Comparison of ENCODE assay signal across 13 cellular contexts in genomic region chr3:126085276-126085675, GRCh38. TPM values are rescaled to one million over a fixed set of nuclear protein-coding genes. Genes with fewer than 3 reads are reported as not detected.
A peak's percentile ranks its signal among the peaks of the same experiment; 100 is the strongest.
DNase-seq lines count a peak whose midpoint lies in the region; ATAC-seq, FAIRE-seq and TF ChIP-seq lines count a peak whose summit lies in the region.
"Had no signal": no experiment of that assay in that cellular context is flagged by ENCODE, and none has a peak within 500 bp of the region (broad histone marks: within the 10 kb centered on the region; RNA-seq: fewer than 3 reads in every experiment).

No MANE protein-coding gene starts in this region.

- peak overlapping the region; percentile 75 for H3K4me2 ChIP-seq in HepG2 (ENCODE audit: low read depth, low read length)

- H3K36me3 Mint-ChIP-seq in activated naive CD8-positive, alpha-beta T cell treated with anti-CD3 and anti-CD28 coated beads for 36 hours, result peaks cover 20% of the 10 kb centered on the region
- H3K36me3 Mint-ChIP-seq in mesothelial cell of epicardium, result peaks cover 7% of the 10 kb centered on the region

- H3K4me3 ChIP-seq in HepG2 (replicated peaks in 1 of 3; ENCODE audit: insufficient read depth in 1 of 3, low read depth in 2 of 3, low read length in 3 of 3) (peak overlapping the region in 1 of 3 experiments; percentile 79; a peak in 2 of 6 replicates), right lobe of liver (no peak overlapping the region), upper lobe of right lung (no peak overlapping the region)

- H3K4me3 Mint-ChIP-seq in activated naive CD8-positive, alpha-beta T cell treated with anti-CD3 and anti-CD28 coated beads for 36 hours, result peak overlapping the region; percentile 97
- peak overlapping the region; percentile 70 for H3K4me3 Mint-ChIP-seq in mesothelial cell of epicardium

- POLR2A ChIA-PET in HepG2 (lab: Yijun Ruan, JAX), result no interaction called here

- no peak overlapping the region for H3K27ac ChIP-seq in HepG2 (ENCODE audit: extremely low read length, insufficient read depth, low read length)
- no peak overlapping the region for H3K27ac ChIP-seq in right lobe of liver
- H3K27ac ChIP-seq in upper lobe of right lung, result peak overlapping the region; percentile 86

- no peak for TF ChIP-seq EP300 in HepG2 (IDR thresholded peaks at IDR 0.05; ENCODE audit: low read depth in 2 of 2, low read length in 2 of 2)
- TF ChIP-seq EP300 in HepG2 (CRISPR knock-in tag; IDR thresholded peaks at IDR 0.05; ENCODE audit: borderline replicate concordance), result no peak

- peak overlapping the region; percentile 87 for H3K27ac Mint-ChIP-seq in activated naive CD8-positive, alpha-beta T cell treated with anti-CD3 and anti-CD28 coated beads for 36 hours
- H3K27ac Mint-ChIP-seq in mesothelial cell of epicardium, result peak overlapping the region; percentile 86

- WGBS in HepG2 (ENCODE audit: low lambda C conversion rate), result 90% methylated on average over 7 of the region's 7 CpGs
- WGBS in right lobe of liver (ENCODE audit: insufficient coverage, low coverage, low lambda C conversion rate, missing lambda C conversion rate), result 98% methylated on average over 7 of the region's 7 CpGs

- no peak for ATAC-seq in HepG2
- ATAC-seq in right lobe of liver, result no peak
- no peak for ATAC-seq in upper lobe of right lung
- ATAC-seq in GM18505 (IDR thresholded peaks at IDR 0.05; ENCODE audit: unreplicated experiment), result no peak
- ATAC-seq: PC-3 had no signal

- no peaks in the 10 kb centered on the region for H3K27me3 Mint-ChIP-seq in activated naive CD8-positive, alpha-beta T cell treated with anti-CD3 and anti-CD28 coated beads for 36 hours
- H3K27me3 Mint-ChIP-seq in mesothelial cell of epicardium (ENCODE audit: low read depth), result no peaks in the 10 kb centered on the region

- H3K4me1 ChIP-seq in HepG2 (ENCODE audit: insufficient read depth, low read length) (peaks cover 27% of the 10 kb centered on the region), right lobe of liver (no peaks in the 10 kb centered on the region), upper lobe of right lung (peaks cover 6% of the 10 kb centered on the region)

- H4K20me1 ChIP-seq in HepG2 (ENCODE audit: insufficient read depth, low read length), result no peaks in the 10 kb centered on the region

- TF ChIP-seq CTCF in HepG2 (CRISPR knock-in tag; IDR thresholded peaks at IDR 0.05) (no peak), right lobe of liver (IDR thresholded peaks at IDR 0.05) (no peak), mesothelial cell of epicardium (IDR thresholded peaks at IDR 0.05; ENCODE audit: unreplicated experiment) (no peak), upper lobe of right lung (IDR thresholded peaks at IDR 0.05) (no peak)

- peaks cover 22% of the 10 kb centered on the region for H3K4me1 Mint-ChIP-seq in activated naive CD8-positive, alpha-beta T cell treated with anti-CD3 and anti-CD28 coated beads for 36 hours
- H3K4me1 Mint-ChIP-seq in mesothelial cell of epicardium, result peaks cover 14% of the 10 kb centered on the region

- CTCF ChIA-PET in HepG2 (lab: Yijun Ruan, JAX; ENCODE audit: low intra/inter-chr PET ratio, low total read pairs), result no interaction called here

- intact Hi-C loops in HepG2 (cut with micrococcal nuclease; ENCODE audit: unreplicated experiment) (no loop called here), right lobe of liver (cut with DNase I) (no loop called here), upper lobe of right lung (cut with DNase I) (no loop called here)

- no peak for DNase-seq in HepG2 (ENCODE audit: low spot score)
- no peak for DNase-seq in right lobe of liver
- DNase-seq in activated naive CD8-positive, alpha-beta T cell treated with anti-CD3 and anti-CD28 coated beads for 36 hours, result no peak
- DNase-seq in mesothelial cell of epicardium (ENCODE audit: low spot score in 2 of 2, unreplicated experiment in 2 of 2), result no peak
- no peak for DNase-seq in upper lobe of right lung
- DNase-seq in NCI-H2107 treated with DMSO at 0.1 percent for 48 hours (lab: John Stamatoyannopoulos, UW; ENCODE audit: unreplicated experiment), result no peak
- no peak for DNase-seq in nucleus accumbens (lab: John Stamatoyannopoulos, UW)
- DNase-seq: DMS79 treated with DMSO at 0.1 percent for 48 hours, NCI-H1092, NCI-H345, PC-3 had no signal

- H3K79me2 ChIP-seq in HepG2 (ENCODE audit: insufficient read depth, low read length), result no peaks in the 10 kb centered on the region

- in situ Hi-C loops in HepG2 (cut with HindIII; ENCODE audit: extremely low pct_ligation_motif_present, low pct_unique_long_range_greater_than_20kb), result no loop called here

- no TSS peak for BruUV-seq in HepG2 (replicated peaks; lab: Mats Ljungman, UMichigan)

- no peak overlapping the region for H3K9ac ChIP-seq in HepG2 (ENCODE audit: insufficient read depth, low read depth, low read length)

- H3K9me3 ChIP-seq in HepG2 (ENCODE audit: low read length) (peaks cover 25% of the 10 kb centered on the region), right lobe of liver (no peaks in the 10 kb centered on the region), upper lobe of right lung (no peaks in the 10 kb centered on the region)
- H3K9me3 ChIP-seq: vagina had no signal

- no peak for FAIRE-seq in HepG2 (lab: Jason Lieb, UNC)

- H2AFZ ChIP-seq in HepG2 (ENCODE audit: low read length), result no peak overlapping the region

- H3K27me3 ChIP-seq in HepG2 (ENCODE audit: control insufficient read depth in 1 of 2, insufficient read depth in 2 of 2, low read length in 2 of 2) (no peaks in the 10 kb centered on the region), right lobe of liver (no peaks in the 10 kb centered on the region), upper lobe of right lung (no peaks in the 10 kb centered on the region)
- H3K27me3 ChIP-seq: vagina had no signal

- TF ChIP-seq RAD21 in HepG2 (CRISPR knock-in tag; IDR thresholded peaks at IDR 0.05), result no peak

- no peaks in the 10 kb centered on the region for H3K36me3 ChIP-seq in HepG2 (replicated peaks in 1 of 2; ENCODE audit: control insufficient read depth in 1 of 2, insufficient read depth in 2 of 2, low read length in 2 of 2)
- H3K36me3 ChIP-seq in right lobe of liver, result no peaks in the 10 kb centered on the region
- no peaks in the 10 kb centered on the region for H3K36me3 ChIP-seq in upper lobe of right lung
- H3K36me3 ChIP-seq: vagina had no signal

- TF ChIP-seq POLR2A in HepG2 (IDR thresholded peaks at IDR 0.05; ENCODE audit: insufficient read depth in 1 of 2, low read depth in 2 of 2, low read length in 2 of 2) (no peak), right lobe of liver (IDR thresholded peaks at IDR 0.05) (no peak), GM18505 (IDR thresholded peaks at IDR 0.05; ENCODE audit: borderline replicate concordance, extremely low read depth, insufficient read depth, insufficient read length) (no peak)

- peaks cover 2% of the 10 kb centered on the region for H3K9me3 Mint-ChIP-seq in activated naive CD8-positive, alpha-beta T cell treated with anti-CD3 and anti-CD28 coated beads for 36 hours
- peaks cover 16% of the 10 kb centered on the region for H3K9me3 Mint-ChIP-seq in mesothelial cell of epicardium

TF ChIP-seq in HepG2, 621 proteins besides CTCF, POLR2A, EP300 and RAD21:
- TF ChIP-seq BCLAF1 (IDR thresholded peaks at IDR 0.05), result no peak

RNA-seq across cellular contexts. Expression of gene SLC41A3, which starts 1.4 kb away (rescaled TPM):
- total RNA-seq in HepG2 (2016; rRNA removed; fragmentation: Illumina TruSeq; extraction: Trizol), result 16.2 and 26.0 TPM in 2 replicates
- 13.0 and 13.9 TPM in 2 replicates for total RNA-seq in HepG2 (2016; cell fraction: cytosol; rRNA removed; fragmentation: Illumina TruSeq; extraction: Trizol; ENCODE audit: low read depth)
- 14.4 and 25.9 TPM in 2 replicates for total RNA-seq in HepG2 (2016; cell fraction: insoluble cytoplasmic fraction; rRNA removed; fragmentation: Illumina TruSeq; extraction: Trizol)
- 26.7 and 29.5 TPM in 2 replicates for total RNA-seq in HepG2 (2016; cell fraction: membrane; rRNA removed; fragmentation: Illumina TruSeq; extraction: Trizol)
- 29.5 and 32.0 TPM in 2 replicates for total RNA-seq in HepG2 (2016; cell fraction: nucleus; rRNA removed; fragmentation: Illumina TruSeq; extraction: Trizol)
- polyA plus RNA-seq in HepG2 (2011; rRNA removed), result 71.1 and 86.1 TPM in 2 replicates
- polyA plus RNA-seq in HepG2 (2011; cell fraction: cytosol; rRNA removed), result 96.6 and 106 TPM in 2 replicates
- 91.3 and 94.1 TPM in 2 replicates for polyA plus RNA-seq in HepG2 (2011; cell fraction: nucleus; rRNA removed)
- 29.5 and 44.0 TPM in 2 replicates for polyA plus RNA-seq in HepG2 (2012)
- polyA plus RNA-seq in HepG2 (2016; cell fraction: cytosol; fragmentation: Illumina TruSeq; extraction: Trizol; ENCODE audit: low read depth), result 14.8 and 14.9 TPM in 2 replicates
- polyA plus RNA-seq in HepG2 (2016; cell fraction: insoluble cytoplasmic fraction; fragmentation: Illumina TruSeq; extraction: Trizol; ENCODE audit: low read depth), result 15.7 and 17.4 TPM in 2 replicates
- 21.4 and 26.3 TPM in 2 replicates for polyA plus RNA-seq in HepG2 (2016; cell fraction: membrane; fragmentation: Illumina TruSeq; extraction: Trizol; ENCODE audit: low read depth)
- 46.8 and 48.2 TPM in 2 replicates for polyA plus RNA-seq in HepG2 (2016; cell fraction: nucleus; fragmentation: Illumina TruSeq; extraction: Trizol; ENCODE audit: insufficient read depth, low read depth)
- 115 and 139 TPM in 2 replicates for polyA minus RNA-seq in HepG2 (2011; rRNA and poly(A)+ RNA removed; ENCODE audit: low replicate concordance)
- polyA minus RNA-seq in HepG2 (2011; cell fraction: cytosol; rRNA and poly(A)+ RNA removed), result 31.0 and 41.7 TPM in 2 replicates
- 32.1 and 40.2 TPM in 2 replicates for polyA minus RNA-seq in HepG2 (2011; cell fraction: nucleus; rRNA and poly(A)+ RNA removed)
- total RNA-seq in right lobe of liver, result 10 to 100 TPM; 12.7 to 29.1 (median 15.9) TPM
- total RNA-seq in activated naive CD8-positive, alpha-beta T cell treated with anti-CD3 and anti-CD28 coated beads for 36 hours, result 10 to 100 TPM; 26.6 to 30.7 TPM
- 58.7 to 64.9 TPM (median 62.4 TPM) in 3 replicates for total RNA-seq in mesothelial cell of epicardium
- 30.8 TPM for total RNA-seq in upper lobe of right lung
